In genomic region chr13:110435331-110435730, GRCh38 we compare ENCODE assay signal across 7 cellular contexts.
"Had no signal": no experiment of that assay in that cellular context is flagged by ENCODE, and none has a peak within 500 bp of the region (broad histone marks: within the 10 kb centered on the region; RNA-seq: fewer than 3 reads in every experiment).

No MANE protein-coding gene starts in this region.

- H3K4me3 Mint-ChIP-seq: H9, IgD-negative memory B cell had no signal

- H3K27ac Mint-ChIP-seq: IgD-negative memory B cell had no signal

- ATAC-seq: HepG2 had no signal

- FAIRE-seq: HepG2 had no signal

- H3K4me3 ChIP-seq: GM23248 had no signal

- DNase-seq: GM23248, GOT3, H9, HCEC 1CT had no signal

- H3K9me3 Mint-ChIP-seq: H9, IgD-negative memory B cell had no signal

- H3K27ac ChIP-seq: GM23248, HL-60 had no signal
